In the genomic region with DNA sequence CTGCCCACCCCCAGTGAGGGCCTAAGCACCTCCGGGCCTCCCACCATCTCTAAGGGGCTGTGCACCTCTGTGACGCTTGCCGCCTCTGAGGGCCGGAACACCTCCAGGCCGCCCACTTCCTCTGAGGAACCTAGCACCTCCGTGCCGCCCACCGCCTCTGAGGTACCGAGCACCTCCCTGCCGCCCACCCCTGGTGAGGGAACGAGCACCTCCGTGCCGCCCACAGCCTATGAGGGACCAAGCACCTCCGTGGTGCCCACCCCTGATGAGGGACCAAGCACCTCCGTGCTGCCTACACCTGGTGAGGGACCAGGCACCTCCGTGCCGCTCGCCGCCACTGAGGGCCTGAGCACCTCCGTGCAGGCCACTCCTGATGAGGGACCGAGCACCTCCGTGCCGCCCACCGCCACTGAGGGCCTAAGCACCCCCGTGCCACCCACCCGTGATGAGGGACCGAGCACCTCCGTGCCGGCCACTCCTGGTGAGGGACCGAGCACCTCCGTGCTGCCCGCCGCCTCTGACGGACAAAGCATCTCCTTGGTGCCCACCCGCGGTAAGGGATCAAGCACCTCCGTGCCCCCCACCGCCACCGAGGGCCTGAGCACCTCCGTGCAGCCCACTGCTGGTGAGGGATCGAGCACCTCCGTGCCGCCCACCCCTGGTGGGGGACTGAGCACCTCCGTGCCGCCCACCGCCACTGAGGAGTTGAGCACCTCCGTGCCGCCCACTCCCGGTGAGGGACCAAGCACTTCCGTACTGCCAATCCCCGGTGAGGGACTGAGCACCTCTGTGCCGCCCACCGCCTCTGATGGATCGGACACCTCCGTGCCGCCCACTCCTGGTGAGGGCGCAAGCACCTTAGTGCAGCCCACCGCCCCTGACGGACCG, we compare ENCODE assay signal across 8 cellular contexts. TPM values are rescaled to one million over a fixed set of nuclear protein-coding genes. Genes with fewer than 3 reads are reported as not detected.
DNase-seq lines count a peak whose midpoint lies in the region; ATAC-seq and TF ChIP-seq lines count a peak whose summit lies in the region.

No MANE protein-coding gene starts in this region.

- TF ChIP-seq CTCF in neural crest cell (conservative IDR thresholded peaks at IDR 0.05) (no peak), upper lobe of left lung (IDR thresholded peaks at IDR 0.05) (no peak)

- CTCF ChIA-PET in activated CD8-positive, alpha-beta memory T cell treated with anti-CD3 and anti-CD28 coated beads, Interleukin-2, amount 10 ng/mL, durations not matched to agents 7 days and 5 days (lab: Charles Lee), result no interaction called here

- H3K4me3 Mint-ChIP-seq in activated CD8-positive, alpha-beta memory T cell treated with anti-CD3 and anti-CD28 coated beads, Interleukin-2, amount 10 ng/mL, durations not matched to agents 7 days and 5 days, result peak overlapping the region; percentile 84
- peak overlapping the region; percentile 91 for H3K4me3 Mint-ChIP-seq in neural crest cell

- no peaks in the 10 kb centered on the region for H3K36me3 Mint-ChIP-seq in activated CD8-positive, alpha-beta memory T cell treated with anti-CD3 and anti-CD28 coated beads, Interleukin-2, amount 10 ng/mL, durations not matched to agents 7 days and 5 days
- H3K36me3 Mint-ChIP-seq in neural crest cell (ENCODE audit: low read depth), result peaks cover 5% of the 10 kb centered on the region

- peak in 2 of 3 experiments; percentile 61 to 65 for DNase-seq in NCI-H1417 (lab: John Stamatoyannopoulos, UW)
- DNase-seq in NCI-H1417 treated with DMSO at 0.1 percent for 48 hours (lab: John Stamatoyannopoulos, UW), result no peak
- DNase-seq in activated CD8-positive, alpha-beta memory T cell treated with anti-CD3 and anti-CD28 coated beads, Interleukin-2, amount 10 ng/mL, durations not matched to agents 7 days and 5 days, result peak; percentile 62
- no peak for DNase-seq in neural crest cell (ENCODE audit: low read depth, low spot score)
- DNase-seq in upper lobe of left lung, result peak in 1 of 2 donors; percentile 69
- no peak for DNase-seq in NCI-H524 (lab: John Stamatoyannopoulos, UW)

- H3K9me3 Mint-ChIP-seq in activated CD8-positive, alpha-beta memory T cell treated with anti-CD3 and anti-CD28 coated beads, Interleukin-2, amount 10 ng/mL, durations not matched to agents 7 days and 5 days (ENCODE audit: low read depth), result no peaks in the 10 kb centered on the region
- peaks cover 4% of the 10 kb centered on the region for H3K9me3 Mint-ChIP-seq in neural crest cell

- H3K4me1 ChIP-seq in upper lobe of left lung, result peaks cover 0 to 8% (median 0%) of the 10 kb centered on the region in 4 donors

- TF ChIP-seq EP300 in upper lobe of left lung (IDR thresholded peaks at IDR 0.05), result no peak

- peak overlapping the region; percentile 12 to 68 (median 63) for H3K4me3 ChIP-seq in upper lobe of left lung

- H3K27me3 ChIP-seq in upper lobe of left lung, result no peaks in the 10 kb centered on the region

- H3K9me3 ChIP-seq in upper lobe of left lung, result no peaks in the 10 kb centered on the region

- peaks cover 14% of the 10 kb centered on the region for H3K4me1 Mint-ChIP-seq in activated CD8-positive, alpha-beta memory T cell treated with anti-CD3 and anti-CD28 coated beads, Interleukin-2, amount 10 ng/mL, durations not matched to agents 7 days and 5 days
- no peaks in the 10 kb centered on the region for H3K4me1 Mint-ChIP-seq in neural crest cell

- H3K27me3 Mint-ChIP-seq in activated CD8-positive, alpha-beta memory T cell treated with anti-CD3 and anti-CD28 coated beads, Interleukin-2, amount 10 ng/mL, durations not matched to agents 7 days and 5 days, result no peaks in the 10 kb centered on the region
- H3K27me3 Mint-ChIP-seq in neural crest cell (ENCODE audit: low read depth), result peaks cover 11% of the 10 kb centered on the region

- no peak for TF ChIP-seq POLR2A in upper lobe of left lung (IDR thresholded peaks at IDR 0.05)

- ATAC-seq in HG03432 (IDR thresholded peaks at IDR 0.05; ENCODE audit: unreplicated experiment) (peak; percentile 45), esophagus mucosa (peak; percentile 62), upper lobe of left lung (ENCODE audit: low FRiP score in 2 of 2) (peak; percentile 64 to 72)
- ATAC-seq in activated CD8-positive, alpha-beta memory T cell treated with anti-CD3 and anti-CD28 coated beads, Interleukin-2, amount 10 ng/mL, durations not matched to agents 7 days and 5 days, result peak; percentile 77

- 66% methylated on average over 46 of the region's 60 CpGs; no CpG with 5 or more reads in 1 of the 2 donors for WGBS in upper lobe of left lung, 2 donors

- H3K27ac ChIP-seq in upper lobe of left lung, result no peak overlapping the region

- peak overlapping the region; percentile 84 for H3K27ac Mint-ChIP-seq in activated CD8-positive, alpha-beta memory T cell treated with anti-CD3 and anti-CD28 coated beads, Interleukin-2, amount 10 ng/mL, durations not matched to agents 7 days and 5 days
- no peak overlapping the region for H3K27ac Mint-ChIP-seq in neural crest cell (ENCODE audit: unreplicated experiment)

- H3K36me3 ChIP-seq in upper lobe of left lung, result no peaks in the 10 kb centered on the region

RNA-seq across cellular contexts. Expression of a gene that starts 1.0 kb away (rescaled TPM):
- total RNA-seq in activated CD8-positive, alpha-beta memory T cell treated with anti-CD3 and anti-CD28 coated beads, Interleukin-2, amount 10 ng/mL, durations not matched to agents 7 days and 5 days, result 1 to 10 TPM; 2.9 to 3.3 TPM
- total RNA-seq in esophagus mucosa (0.84 TPM), neural crest cell (8.1 and 8.5 TPM in 2 replicates), upper lobe of left lung (1 to 10 TPM; 1.2 to 2.4 (median 2.0) TPM)

Comparison
In these comparisons a context has a peak if more than half of its experiments do, and no peak if none do; other contexts are left out.
1. DNase-seq: peak in NCI-H1417 (2 of 3) and activated CD8-positive, alpha-beta memory T cell treated with anti-CD3 and anti-CD28 coated beads, Interleukin-2, amount 10 ng/mL, durations not matched to agents 7 days and 5 days (single experiment); none in NCI-H1417 treated with DMSO at 0.1 percent for 48 hours (single experiment), neural crest cell (single experiment) and NCI-H524 (0 of 2).
2. Peak in every context shown above with its lines, with median percentiles within 50 percentile points of each other: ATAC-seq.